Comparison of ENCODE assay signal across 15 cellular contexts in genomic region chr5:14405706-14406553, GRCh38.
A peak's percentile ranks its signal among the peaks of the same experiment; 100 is the strongest.
DNase-seq lines count a peak whose midpoint lies in the region; ATAC-seq and TF ChIP-seq lines count a peak whose summit lies in the region.
"Had no signal": no experiment of that assay in that cellular context is flagged by ENCODE, and none has a peak within 500 bp of the region (broad histone marks: within the 10 kb centered on the region; RNA-seq: fewer than 3 reads in every experiment).

No MANE protein-coding gene starts in this region.

- peaks cover 28% of the 10 kb centered on the region for H3K4me1 Mint-ChIP-seq in activated CD8-positive, alpha-beta T cell treated with anti-CD3 and anti-CD28 coated beads, Interleukin-2, amount 10 ng/mL, durations not matched to agents 7 days and 5 days (ENCODE audit: low read depth)

- CTCF ChIA-PET in activated CD8-positive, alpha-beta T cell treated with anti-CD3 and anti-CD28 coated beads, Interleukin-2, amount 10 ng/mL, durations not matched to agents 7 days and 5 days (lab: Charles Lee), result interaction anchor here (1.0 to 1.3 kb wide), 2 partner anchors 9 to 242 kb away, joined by 3 to 4 read pairs; no protein-coding TSS in a partner anchor

- ATAC-seq in SK-N-SH treated with all-trans-retinoic acid at 6 μM for 48 hours (peak; percentile 2; the same call in 2 of the 3 replicates), HG03095 (IDR thresholded peaks at IDR 0.05; ENCODE audit: unreplicated experiment) (no peak)
- ATAC-seq in activated CD8-positive, alpha-beta T cell treated with anti-CD3 and anti-CD28 coated beads, Interleukin-2, amount 10 ng/mL, durations not matched to agents 7 days and 5 days, result no peak

- no peak overlapping the region for H3K27ac Mint-ChIP-seq in activated CD8-positive, alpha-beta T cell treated with anti-CD3 and anti-CD28 coated beads, Interleukin-2, amount 10 ng/mL, durations not matched to agents 7 days and 5 days

- H3K27me3 ChIP-seq in esophagus muscularis mucosa, result no peaks in the 10 kb centered on the region
- no peaks in the 10 kb centered on the region for H3K27me3 ChIP-seq in skeletal muscle satellite cell (ENCODE audit: control insufficient read depth, insufficient read depth, low read length)
- H3K27me3 ChIP-seq in H7 (ENCODE audit: control insufficient read depth, insufficient read depth, low read length), result no peaks in the 10 kb centered on the region
- H3K27me3 ChIP-seq in prostate gland (replicated peaks; ENCODE audit: insufficient read depth), result no peaks in the 10 kb centered on the region

- no peak for TF ChIP-seq CTCF in esophagus muscularis mucosa (IDR thresholded peaks at IDR 0.05)
- TF ChIP-seq CTCF in prostate gland (IDR thresholded peaks at IDR 0.05), result no peak

- H3K4me2 ChIP-seq in skeletal muscle satellite cell (ENCODE audit: low read length), result peak overlapping the region; percentile 43
- H3K4me2 ChIP-seq: KMS-11 had no signal

- peak overlapping the region; percentile 35 for H3K9ac ChIP-seq in skeletal muscle satellite cell (ENCODE audit: low read depth, low read length)
- H3K9ac ChIP-seq: KMS-11, parathyroid adenoma had no signal

- WGBS in esophagus muscularis mucosa, result 92% methylated on average over 22 of the region's 22 CpGs
- 81% methylated on average over 22 of the region's 22 CpGs for WGBS in prostate gland

- H3K36me3 Mint-ChIP-seq in activated CD8-positive, alpha-beta T cell treated with anti-CD3 and anti-CD28 coated beads, Interleukin-2, amount 10 ng/mL, durations not matched to agents 7 days and 5 days (ENCODE audit: low read depth), result peaks cover 15% of the 10 kb centered on the region

- peaks cover 19 to 55% (median 49%) of the 10 kb centered on the region in 4 donors for H3K36me3 ChIP-seq in esophagus muscularis mucosa
- H3K36me3 ChIP-seq in skeletal muscle satellite cell (ENCODE audit: insufficient read depth, low read length), result peaks cover 65% of the 10 kb centered on the region
- peaks cover 9% of the 10 kb centered on the region for H3K36me3 ChIP-seq in H7 (replicated peaks; ENCODE audit: control insufficient read depth, insufficient read depth, low read length)
- H3K36me3 ChIP-seq in prostate gland, result peaks cover 0 to 6% of the 10 kb centered on the region in 2 donors

- H3K27me3 Mint-ChIP-seq in activated CD8-positive, alpha-beta T cell treated with anti-CD3 and anti-CD28 coated beads, Interleukin-2, amount 10 ng/mL, durations not matched to agents 7 days and 5 days (ENCODE audit: low read depth), result peaks cover 8% of the 10 kb centered on the region

- DNase-seq in HPDE6-E6E7 (ENCODE audit: extremely low spot score), result peak; percentile 58
- DNase-seq in esophagus muscularis mucosa (ENCODE audit: extremely low spot score), result no peak
- no peak for DNase-seq in H7
- no peak for DNase-seq in activated CD8-positive, alpha-beta T cell treated with anti-CD3 and anti-CD28 coated beads, Interleukin-2, amount 10 ng/mL, durations not matched to agents 7 days and 5 days
- no peak for DNase-seq in prostate gland (ENCODE audit: low spot score)
- DNase-seq: activated CD4-positive, alpha-beta T cell treated with anti-CD3 and anti-CD28 coated beads, Interleukin-2, amount 50 U/mL, for 48 hours; aorta; NCI-H1694 treated with DMSO at 0.1 percent for 48 hours; substantia nigra; T-helper 9 cell had no signal

- H3K9me3 Mint-ChIP-seq in activated CD8-positive, alpha-beta T cell treated with anti-CD3 and anti-CD28 coated beads, Interleukin-2, amount 10 ng/mL, durations not matched to agents 7 days and 5 days (ENCODE audit: insufficient read depth), result peaks cover 7% of the 10 kb centered on the region

- H3K4me1 ChIP-seq in esophagus muscularis mucosa (peaks cover 20 to 43% (median 39%) of the 10 kb centered on the region in 4 donors), skeletal muscle satellite cell (ENCODE audit: control insufficient read depth, insufficient read depth, low read length) (peaks cover 51% of the 10 kb centered on the region), prostate gland (replicated peaks) (no peaks in the 10 kb centered on the region)

- H3K9me3 ChIP-seq in esophagus muscularis mucosa, result no peaks in the 10 kb centered on the region
- H3K9me3 ChIP-seq in skeletal muscle satellite cell (replicated peaks; ENCODE audit: low read length), result no peaks in the 10 kb centered on the region
- H3K9me3 ChIP-seq in prostate gland, result no peaks in the 10 kb centered on the region

- no peak overlapping the region for H3K4me3 Mint-ChIP-seq in activated CD8-positive, alpha-beta T cell treated with anti-CD3 and anti-CD28 coated beads, Interleukin-2, amount 10 ng/mL, durations not matched to agents 7 days and 5 days

- TF ChIP-seq POLR2A in esophagus muscularis mucosa (IDR thresholded peaks at IDR 0.05; ENCODE audit: low read depth) (no peak), prostate gland (IDR thresholded peaks at IDR 0.05) (no peak)

- peak overlapping the region; percentile 78 to 82 (median 80) for H3K27ac ChIP-seq in esophagus muscularis mucosa (replicated peaks in 1 of 4)
- no peak overlapping the region for H3K27ac ChIP-seq in prostate gland
- H3K27ac ChIP-seq: KMS-11, parathyroid adenoma had no signal

- TF ChIP-seq EP300 in esophagus muscularis mucosa (IDR thresholded peaks at IDR 0.05), result no peak

- intact Hi-C loops in esophagus muscularis mucosa (cut with DNase I) (loop anchor here (5.0 kb wide), 1 partner anchor 36 kb away; no protein-coding TSS in a partner anchor), prostate gland (cut with DNase I) (loop anchor here (5.0 kb wide), 1 partner anchor 36 kb away; no protein-coding TSS in a partner anchor)

- no peak overlapping the region for H3K4me3 ChIP-seq in esophagus muscularis mucosa
- no peak overlapping the region for H3K4me3 ChIP-seq in skeletal muscle satellite cell (ENCODE audit: low read length)
- H3K4me3 ChIP-seq in H7 (ENCODE audit: insufficient read depth, low read depth, low read length), result no peak overlapping the region
- no peak overlapping the region for H3K4me3 ChIP-seq in prostate gland

- POLR2A ChIA-PET in activated CD8-positive, alpha-beta T cell treated with anti-CD3 and anti-CD28 coated beads, Interleukin-2, amount 10 ng/mL, durations not matched to agents 7 days and 5 days (lab: Charles Lee), result no interaction called here

TF ChIP-seq in SK-N-SH treated with all-trans-retinoic acid at 6 μM for 48 hours, 23 proteins besides CTCF, POLR2A, EP300 and RAD21:
- peak; percentile 19; the same call in 1 of the 2 replicates for TF ChIP-seq ISL1 (CRISPR knock-in tag; IDR thresholded peaks at IDR 0.05)
- TF ChIP-seq GLIS3 (CRISPR knock-in tag; IDR thresholded peaks at IDR 0.05), result no peak
- 0 out of 2 replicates have a peak, but pooled peaks have one; percentile 70 for TF ChIP-seq CSDC2 (CRISPR knock-in tag; IDR thresholded peaks at IDR 0.05)
- TF ChIP-seq CREB5 (CRISPR knock-in tag; IDR thresholded peaks at IDR 0.05; ENCODE audit: low read depth), result no peak
- no peak for TF ChIP-seq BACH2 (CRISPR knock-in tag; IDR thresholded peaks at IDR 0.05; ENCODE audit: borderline replicate concordance)
- TF ChIP-seq PATZ1 (CRISPR knock-in tag; IDR thresholded peaks at IDR 0.05; ENCODE audit: borderline replicate concordance), result no peak
- 0 out of 2 replicates have a peak, but pooled peaks have one; percentile 21 for TF ChIP-seq TSHZ2 (CRISPR knock-in tag; IDR thresholded peaks at IDR 0.05)

Comparison
In these comparisons a context has a peak if more than half of its experiments do, and no peak if none do; other contexts are left out.
1. H3K27ac ChIP-seq: peak in esophagus muscularis mucosa (4 of 4); none in prostate gland (0 of 2).